Comparison of ENCODE assay signal across 8 cellular contexts in genomic region chr9:95515272-95516113, GRCh38. TPM values are rescaled to one million over a fixed set of nuclear protein-coding genes. Genes with fewer than 3 reads are reported as not detected.
DNase-seq lines count a peak whose midpoint lies in the region; ATAC-seq lines count a peak whose summit lies in the region.

No MANE protein-coding gene starts in this region.

- H3K27me3 ChIP-seq in duodenal mucosa (ENCODE audit: control insufficient read depth in 1 of 2, insufficient read depth in 2 of 2, low read length in 2 of 2) = peaks cover 0 to 25% of the 10 kb centered on the region in 2 donors
- H3K27me3 ChIP-seq in naive thymus-derived CD4-positive, alpha-beta T cell (ENCODE audit: control insufficient read depth in 2 of 2, insufficient read depth in 2 of 2, low read length in 2 of 2) = no peaks in the 10 kb centered on the region

- peaks cover 3% of the 10 kb centered on the region for H3K36me3 Mint-ChIP-seq in T-helper 17 cell (ENCODE audit: low read depth)
- peaks cover 0 to 9% (median 5%) of the 10 kb centered on the region in 5 donors for H3K36me3 Mint-ChIP-seq in naive thymus-derived CD4-positive, alpha-beta T cell

- intact Hi-C loops in naive thymus-derived CD4-positive, alpha-beta T cell (cut with micrococcal nuclease) = loop anchor here (1.0 to 10.0 kb wide), 3 partner anchors 8 to 939 kb away; partner anchors contain the start of gene HABP4 (in 1 of the 2)

- ATAC-seq in T-helper 17 cell (peak; percentile 43), HG03520 (IDR thresholded peaks at IDR 0.05; ENCODE audit: unreplicated experiment) (no peak), HG03439 (IDR thresholded peaks at IDR 0.05; ENCODE audit: unreplicated experiment) (no peak), HG03432 (IDR thresholded peaks at IDR 0.05; ENCODE audit: unreplicated experiment) (no peak)
- ATAC-seq in naive thymus-derived CD4-positive, alpha-beta T cell = peak; percentile 54

- H3K4me1 ChIP-seq in duodenal mucosa (ENCODE audit: control insufficient read depth in 1 of 2, insufficient read depth in 2 of 2, low read length in 2 of 2) = peaks cover 14 to 16% of the 10 kb centered on the region in 2 donors
- H3K4me1 ChIP-seq in naive thymus-derived CD4-positive, alpha-beta T cell (ENCODE audit: control insufficient read depth in 2 of 2, insufficient read depth in 2 of 2, low read length in 2 of 2) = peaks cover 7 to 18% of the 10 kb centered on the region in 2 donors

- H3K9me3 Mint-ChIP-seq in naive thymus-derived CD4-positive, alpha-beta T cell = peaks cover 0 to 20% (median 5%) of the 10 kb centered on the region in 11 donors

- no peaks in the 10 kb centered on the region for H3K36me3 ChIP-seq in duodenal mucosa (ENCODE audit: control insufficient read depth in 1 of 2, insufficient read depth in 2 of 2, low read length in 2 of 2)
- no peaks in the 10 kb centered on the region for H3K36me3 ChIP-seq in naive thymus-derived CD4-positive, alpha-beta T cell (ENCODE audit: control insufficient read depth in 2 of 3, insufficient read depth in 3 of 3, low read length in 3 of 3)

- peak; percentile 49 for DNase-seq in activated CD4-positive, alpha-beta T cell treated with anti-CD3 and anti-CD28 coated beads for 48 hours
- DNase-seq in activated CD4-positive, alpha-beta T cell treated with anti-CD3 and anti-CD28 coated beads for 1 hour = no peak
- peak in 1 of 3 donors; percentile 15 for DNase-seq in T-helper 17 cell
- peak in 7 of 9 donors; percentile 14 to 42 (median 39) for DNase-seq in naive thymus-derived CD4-positive, alpha-beta T cell

- H3K9me3 ChIP-seq in T-helper 17 cell (ENCODE audit: control insufficient read depth, low read length, poor library complexity, severe bottlenecking) (no peaks in the 10 kb centered on the region), duodenal mucosa (ENCODE audit: control insufficient read depth in 1 of 2, low read length in 2 of 2) (no peaks in the 10 kb centered on the region)
- H3K9me3 ChIP-seq in naive thymus-derived CD4-positive, alpha-beta T cell (ENCODE audit: control insufficient read depth in 2 of 3, low read length in 3 of 3) = peaks cover 0 to 7% (median 0%) of the 10 kb centered on the region in 3 experiments

- CTCF ChIA-PET in naive thymus-derived CD4-positive, alpha-beta T cell (lab: Charles Lee) = no interaction called here

- peaks cover 25% of the 10 kb centered on the region for H3K4me1 Mint-ChIP-seq in T-helper 17 cell
- H3K4me1 Mint-ChIP-seq in naive thymus-derived CD4-positive, alpha-beta T cell = peaks cover 19 to 42% (median 33%) of the 10 kb centered on the region in 7 donors

- H3K4me3 Mint-ChIP-seq in T-helper 17 cell = peak overlapping the region; percentile 70
- H3K4me3 Mint-ChIP-seq in naive thymus-derived CD4-positive, alpha-beta T cell = peak overlapping the region; percentile 30 to 96 (median 64)

- POLR2A ChIA-PET in naive thymus-derived CD4-positive, alpha-beta T cell (lab: Charles Lee) = no interaction called here

- H3K27ac ChIP-seq in duodenal mucosa (ENCODE audit: low read depth, low read length) = no peak overlapping the region
- H3K27ac ChIP-seq in naive thymus-derived CD4-positive, alpha-beta T cell (ENCODE audit: low read depth, low read length) = no peak overlapping the region

- peak overlapping the region; percentile 65 to 70 for H3K4me3 ChIP-seq in duodenal mucosa (ENCODE audit: low read depth in 1 of 2, low read length in 2 of 2)
- H3K4me3 ChIP-seq in naive thymus-derived CD4-positive, alpha-beta T cell (ENCODE audit: low read length) = peak overlapping the region; percentile 49

- H3K9ac ChIP-seq in duodenal mucosa (ENCODE audit: low read depth in 1 of 2, low read length in 2 of 2) = peak overlapping the region; percentile 41 to 47

- no peak overlapping the region for H3K27ac Mint-ChIP-seq in T-helper 17 cell
- H3K27ac Mint-ChIP-seq in naive thymus-derived CD4-positive, alpha-beta T cell = no peak overlapping the region

- peaks cover 24% of the 10 kb centered on the region for H3K27me3 Mint-ChIP-seq in T-helper 17 cell
- peaks cover 0 to 85% (median 0%) of the 10 kb centered on the region in 5 donors for H3K27me3 Mint-ChIP-seq in naive thymus-derived CD4-positive, alpha-beta T cell

RNA-seq across cellular contexts. Expression of gene PTCH1, which starts 1.3 kb away (rescaled TPM):
- 10 to 100 TPM; 14.4 to 18.5 TPM for total RNA-seq in T-helper 17 cell
- 10 to 100 TPM in 4 of 5 experiments, 1 to 10 TPM in 1; 5.7 to 28.9 (median 23.5) TPM for total RNA-seq in naive thymus-derived CD4-positive, alpha-beta T cell
- polyA plus RNA-seq in naive thymus-derived CD4-positive, alpha-beta T cell = 10 to 100 TPM in 1 of 2 donors, 1 to 10 TPM in 1; 9.7 to 10.2 TPM

Comparison
In these comparisons a context has a peak if more than half of its experiments do, and no peak if none do; other contexts are left out.
1. ATAC-seq: peak in T-helper 17 cell (single experiment) and naive thymus-derived CD4-positive, alpha-beta T cell (single experiment); none in HG03520 (single experiment), HG03439 (single experiment) and HG03432 (single experiment).